In genomic region chr17:41404024-41404651, GRCh38 we compare ENCODE assay signal across 9 cellular contexts. TPM values are rescaled to one million over a fixed set of nuclear protein-coding genes. Genes with fewer than 3 reads are reported as not detected.
A peak's percentile ranks its signal among the peaks of the same experiment; 100 is the strongest.
DNase-seq lines count a peak whose midpoint lies in the region; ATAC-seq, FAIRE-seq and TF ChIP-seq lines count a peak whose summit lies in the region.
"Had no signal": no experiment of that assay in that cellular context is flagged by ENCODE, and none has a peak within 500 bp of the region (broad histone marks: within the 10 kb centered on the region; RNA-seq: fewer than 3 reads in every experiment).

No MANE protein-coding gene starts in this region.

- no peaks in the 10 kb centered on the region for H4K20me1 ChIP-seq in HepG2 (ENCODE audit: insufficient read depth, low read length)

- TSS peak; percentile 69 for BruUV-seq in HepG2 (replicated peaks; lab: Mats Ljungman, UMichigan)

- no peak for TF ChIP-seq CTCF in HepG2 (CRISPR knock-in tag; IDR thresholded peaks at IDR 0.05)
- TF ChIP-seq CTCF in right lobe of liver (IDR thresholded peaks at IDR 0.05): no peak
- no peak for TF ChIP-seq CTCF in esophagus squamous epithelium (IDR thresholded peaks at IDR 0.05)

- no peak overlapping the region for H3K4me2 ChIP-seq in HepG2 (ENCODE audit: low read depth, low read length)

- CTCF ChIA-PET in HepG2 (lab: Yijun Ruan, JAX; ENCODE audit: low intra/inter-chr PET ratio, low total read pairs): no interaction called here

- TF ChIP-seq EP300 in HepG2 (IDR thresholded peaks at IDR 0.05; ENCODE audit: low read depth in 2 of 2, low read length in 2 of 2): peak in 1 of 2 experiments; percentile 87; a peak in 2 of 4 replicates
- TF ChIP-seq EP300 in HepG2 (CRISPR knock-in tag; IDR thresholded peaks at IDR 0.05; ENCODE audit: borderline replicate concordance): peak; percentile 94

- H3K4me1 ChIP-seq in HepG2 (ENCODE audit: insufficient read depth, low read length): peaks cover 34% of the 10 kb centered on the region
- no peaks in the 10 kb centered on the region for H3K4me1 ChIP-seq in right lobe of liver
- peaks cover 28 to 52% (median 33%) of the 10 kb centered on the region in 3 donors for H3K4me1 ChIP-seq in esophagus squamous epithelium

- no peak for FAIRE-seq in HepG2 (lab: Jason Lieb, UNC)

- no peak overlapping the region for H2AFZ ChIP-seq in HepG2 (ENCODE audit: low read length)

- in situ Hi-C loops in HepG2 (cut with HindIII; ENCODE audit: extremely low pct_ligation_motif_present, low pct_unique_long_range_greater_than_20kb): no loop called here

- DNase-seq in HepG2 (ENCODE audit: low spot score): peak; percentile 95
- DNase-seq in right lobe of liver: no peak
- DNase-seq in activated CD4-positive, alpha-beta T cell treated with anti-CD3 and anti-CD28 coated beads, Interleukin-2, amount 50 U/mL, for 24 hours (ENCODE audit: low read depth in 1 of 2, low spot score in 1 of 2): peak; percentile 4 to 38
- no peak for DNase-seq in esophagus squamous epithelium (lab: John Stamatoyannopoulos, UW)
- peak; percentile 9 to 43 for DNase-seq in stimulated activated CD8-positive, alpha-beta memory T cell treated with anti-CD3 and anti-CD28 coated beads, Interleukin-2, amount 100 ng/mL, for 48 hours (ENCODE audit: low read depth in 2 of 2)
- DNase-seq in H7: no peak
- DNase-seq in medulla oblongata (ENCODE audit: extremely low spot score): no peak
- no peak for DNase-seq in NCI-H2107 treated with DMSO at 0.1 percent for 48 hours (lab: John Stamatoyannopoulos, UW; ENCODE audit: unreplicated experiment)

- H3K27me3 ChIP-seq in HepG2 (ENCODE audit: control insufficient read depth in 1 of 2, insufficient read depth in 2 of 2, low read length in 2 of 2): no peaks in the 10 kb centered on the region
- no peaks in the 10 kb centered on the region for H3K27me3 ChIP-seq in right lobe of liver
- no peaks in the 10 kb centered on the region for H3K27me3 ChIP-seq in esophagus squamous epithelium
- no peaks in the 10 kb centered on the region for H3K27me3 ChIP-seq in H7 (ENCODE audit: control insufficient read depth, insufficient read depth, low read length)

- intact Hi-C loops in HepG2 (cut with micrococcal nuclease; ENCODE audit: unreplicated experiment): no loop called here
- intact Hi-C loops in right lobe of liver (cut with DNase I): no loop called here
- intact Hi-C loops in esophagus squamous epithelium (cut with DNase I): no loop called here

- H3K79me2 ChIP-seq in HepG2 (ENCODE audit: insufficient read depth, low read length): no peaks in the 10 kb centered on the region

- 34% methylated on average over 6 of the region's 7 CpGs for WGBS in HepG2 (ENCODE audit: low lambda C conversion rate)
- WGBS in right lobe of liver (ENCODE audit: insufficient coverage, low coverage, low lambda C conversion rate, missing lambda C conversion rate): 65% methylated on average over 5 of the region's 7 CpGs
- 23 to 37% methylated on average over 7 of the region's 7 CpGs for WGBS in esophagus squamous epithelium, 2 donors

- H3K27ac ChIP-seq in HepG2 (ENCODE audit: extremely low read length, insufficient read depth, low read length): peak overlapping the region; percentile 7
- no peak overlapping the region for H3K27ac ChIP-seq in right lobe of liver
- H3K27ac ChIP-seq in esophagus squamous epithelium: peak overlapping the region; percentile 64 to 85 (median 76)

- POLR2A ChIA-PET in HepG2 (lab: Yijun Ruan, JAX): interaction anchor here (0.9 to 4.1 kb wide), 7 partner anchors 10 to 502 kb away, joined by 3 to 35 read pairs (median 3); partner anchors contain the start of gene KRT19

- H3K4me3 ChIP-seq in HepG2 (replicated peaks in 1 of 3; ENCODE audit: insufficient read depth in 1 of 3, low read depth in 2 of 3, low read length in 3 of 3) (no peak overlapping the region), right lobe of liver (no peak overlapping the region), esophagus squamous epithelium (no peak overlapping the region), H7 (ENCODE audit: insufficient read depth, low read depth, low read length) (no peak overlapping the region)

- no peak for TF ChIP-seq RAD21 in HepG2 (CRISPR knock-in tag; IDR thresholded peaks at IDR 0.05)

- peak overlapping the region; percentile 18; the same call in 1 of the 2 replicates for H3K9ac ChIP-seq in HepG2 (ENCODE audit: insufficient read depth, low read depth, low read length)

- no peak for TF ChIP-seq POLR2A in HepG2 (IDR thresholded peaks at IDR 0.05; ENCODE audit: insufficient read depth in 1 of 2, low read depth in 2 of 2, low read length in 2 of 2)
- no peak for TF ChIP-seq POLR2A in right lobe of liver (IDR thresholded peaks at IDR 0.05)
- TF ChIP-seq POLR2A in esophagus squamous epithelium (IDR thresholded peaks at IDR 0.05): no peak

- H3K9me3 ChIP-seq in HepG2 (ENCODE audit: low read length) (no peaks in the 10 kb centered on the region), right lobe of liver (no peaks in the 10 kb centered on the region), esophagus squamous epithelium (no peaks in the 10 kb centered on the region)

- peak; percentile 46; the same call in 1 of the 3 replicates for ATAC-seq in HepG2
- no peak for ATAC-seq in right lobe of liver

- H3K36me3 ChIP-seq in HepG2 (replicated peaks in 1 of 2; ENCODE audit: control insufficient read depth in 1 of 2, insufficient read depth in 2 of 2, low read length in 2 of 2) (no peaks in the 10 kb centered on the region), right lobe of liver (no peaks in the 10 kb centered on the region), esophagus squamous epithelium (no peaks in the 10 kb centered on the region), H7 (replicated peaks; ENCODE audit: control insufficient read depth, insufficient read depth, low read length) (no peaks in the 10 kb centered on the region)

RNA-seq across cellular contexts. Expression of gene KRT31, which starts 6.7 kb away (rescaled TPM):
- total RNA-seq in HepG2 (2016; rRNA removed; fragmentation: Illumina TruSeq; extraction: Trizol): not detected in 2 replicates
- total RNA-seq in HepG2 (2016; cell fraction: cytosol; rRNA removed; fragmentation: Illumina TruSeq; extraction: Trizol; ENCODE audit: low read depth): not detected in 2 replicates
- total RNA-seq in HepG2 (2016; cell fraction: insoluble cytoplasmic fraction; rRNA removed; fragmentation: Illumina TruSeq; extraction: Trizol): not detected in 2 replicates
- total RNA-seq in HepG2 (2016; cell fraction: membrane; rRNA removed; fragmentation: Illumina TruSeq; extraction: Trizol): not detected in 2 replicates
- total RNA-seq in HepG2 (2016; cell fraction: nucleus; rRNA removed; fragmentation: Illumina TruSeq; extraction: Trizol): not detected in 2 replicates
- polyA plus RNA-seq in HepG2 (2011; rRNA removed): 0.05 TPM in 2 replicates
- not detected in 2 replicates for polyA plus RNA-seq in HepG2 (2011; cell fraction: cytosol; rRNA removed)
- 0.07 and 0.13 TPM in 2 replicates for polyA plus RNA-seq in HepG2 (2011; cell fraction: nucleus; rRNA removed)
- polyA plus RNA-seq in HepG2 (2012): not detected in 2 replicates
- polyA plus RNA-seq in HepG2 (2016; cell fraction: cytosol; fragmentation: Illumina TruSeq; extraction: Trizol; ENCODE audit: low read depth): not detected in 2 replicates
- not detected in 2 replicates for polyA plus RNA-seq in HepG2 (2016; cell fraction: insoluble cytoplasmic fraction; fragmentation: Illumina TruSeq; extraction: Trizol; ENCODE audit: low read depth)
- polyA plus RNA-seq in HepG2 (2016; cell fraction: membrane; fragmentation: Illumina TruSeq; extraction: Trizol; ENCODE audit: low read depth): not detected in 2 replicates
- not detected in 2 replicates for polyA plus RNA-seq in HepG2 (2016; cell fraction: nucleus; fragmentation: Illumina TruSeq; extraction: Trizol; ENCODE audit: insufficient read depth, low read depth)
- 0.23 TPM in 1 of 2 replicates, not detected in the other for polyA minus RNA-seq in HepG2 (2011; rRNA and poly(A)+ RNA removed; ENCODE audit: low replicate concordance)
- not detected in 2 replicates for polyA minus RNA-seq in HepG2 (2011; cell fraction: cytosol; rRNA and poly(A)+ RNA removed)
- not detected in 2 replicates for polyA minus RNA-seq in HepG2 (2011; cell fraction: nucleus; rRNA and poly(A)+ RNA removed)
- not detected for total RNA-seq in right lobe of liver
- 1 to 10 TPM in 2 of 4 donors, under 1 TPM in 1, not detected in 1; 0.79 to 2.5 (median 1.5) TPM for total RNA-seq in esophagus squamous epithelium
- total RNA-seq in H7 (2014; rRNA removed; shearing (Covaris generic)): not detected in 2 replicates

RNA-seq across cellular contexts. Expression of gene KRT37, which starts 20.2 kb away (rescaled TPM):
- not detected in 2 replicates for total RNA-seq in HepG2 (2016; rRNA removed; fragmentation: Illumina TruSeq; extraction: Trizol)
- total RNA-seq in HepG2 (2016; cell fraction: cytosol; rRNA removed; fragmentation: Illumina TruSeq; extraction: Trizol; ENCODE audit: low read depth): not detected in 2 replicates
- 0.06 and 0.16 TPM in 2 replicates for total RNA-seq in HepG2 (2016; cell fraction: insoluble cytoplasmic fraction; rRNA removed; fragmentation: Illumina TruSeq; extraction: Trizol)
- total RNA-seq in HepG2 (2016; cell fraction: membrane; rRNA removed; fragmentation: Illumina TruSeq; extraction: Trizol): not detected in 2 replicates
- not detected in 2 replicates for total RNA-seq in HepG2 (2016; cell fraction: nucleus; rRNA removed; fragmentation: Illumina TruSeq; extraction: Trizol)
- polyA plus RNA-seq in HepG2 (2011; rRNA removed): 0.69 and 0.76 TPM in 2 replicates
- 0.58 and 0.74 TPM in 2 replicates for polyA plus RNA-seq in HepG2 (2011; cell fraction: cytosol; rRNA removed)
- 0.27 and 0.45 TPM in 2 replicates for polyA plus RNA-seq in HepG2 (2011; cell fraction: nucleus; rRNA removed)
- polyA plus RNA-seq in HepG2 (2012): 0.27 TPM in 1 of 2 replicates, not detected in the other
- polyA plus RNA-seq in HepG2 (2016; cell fraction: cytosol; fragmentation: Illumina TruSeq; extraction: Trizol; ENCODE audit: low read depth): 0.09 TPM in 1 of 2 replicates, not detected in the other
- polyA plus RNA-seq in HepG2 (2016; cell fraction: insoluble cytoplasmic fraction; fragmentation: Illumina TruSeq; extraction: Trizol; ENCODE audit: low read depth): 0.15 and 0.33 TPM in 2 replicates
- 0.13 and 0.14 TPM in 2 replicates for polyA plus RNA-seq in HepG2 (2016; cell fraction: membrane; fragmentation: Illumina TruSeq; extraction: Trizol; ENCODE audit: low read depth)
- not detected in 2 replicates for polyA plus RNA-seq in HepG2 (2016; cell fraction: nucleus; fragmentation: Illumina TruSeq; extraction: Trizol; ENCODE audit: insufficient read depth, low read depth)
- polyA minus RNA-seq in HepG2 (2011; rRNA and poly(A)+ RNA removed; ENCODE audit: low replicate concordance): 0.54 TPM in 1 of 2 replicates, not detected in the other
- 0.40 and 0.44 TPM in 2 replicates for polyA minus RNA-seq in HepG2 (2011; cell fraction: cytosol; rRNA and poly(A)+ RNA removed)
- not detected in 2 replicates for polyA minus RNA-seq in HepG2 (2011; cell fraction: nucleus; rRNA and poly(A)+ RNA removed)
- total RNA-seq in right lobe of liver: not detected
- not detected for total RNA-seq in esophagus squamous epithelium
- not detected in 2 replicates for total RNA-seq in H7 (2014; rRNA removed; shearing (Covaris generic))
- total RNA-seq: temporal lobe had no signal

RNA-seq across cellular contexts. Expression of gene KRT34, which starts 22.0 kb away (rescaled TPM):
- not detected in 2 replicates for total RNA-seq in HepG2 (2016; rRNA removed; fragmentation: Illumina TruSeq; extraction: Trizol)
- not detected in 2 replicates for total RNA-seq in HepG2 (2016; cell fraction: cytosol; rRNA removed; fragmentation: Illumina TruSeq; extraction: Trizol; ENCODE audit: low read depth)
- not detected in 2 replicates for total RNA-seq in HepG2 (2016; cell fraction: insoluble cytoplasmic fraction; rRNA removed; fragmentation: Illumina TruSeq; extraction: Trizol)
- not detected in 2 replicates for total RNA-seq in HepG2 (2016; cell fraction: membrane; rRNA removed; fragmentation: Illumina TruSeq; extraction: Trizol)
- not detected in 2 replicates for total RNA-seq in HepG2 (2016; cell fraction: nucleus; rRNA removed; fragmentation: Illumina TruSeq; extraction: Trizol)
- 0.05 TPM in 1 of 2 replicates, not detected in the other for polyA plus RNA-seq in HepG2 (2011; rRNA removed)
- not detected in 2 replicates for polyA plus RNA-seq in HepG2 (2011; cell fraction: cytosol; rRNA removed)
- not detected in 2 replicates for polyA plus RNA-seq in HepG2 (2011; cell fraction: nucleus; rRNA removed)
- polyA plus RNA-seq in HepG2 (2012): not detected in 2 replicates
- not detected in 2 replicates for polyA plus RNA-seq in HepG2 (2016; cell fraction: cytosol; fragmentation: Illumina TruSeq; extraction: Trizol; ENCODE audit: low read depth)
- polyA plus RNA-seq in HepG2 (2016; cell fraction: insoluble cytoplasmic fraction; fragmentation: Illumina TruSeq; extraction: Trizol; ENCODE audit: low read depth): not detected in 2 replicates
- not detected in 2 replicates for polyA plus RNA-seq in HepG2 (2016; cell fraction: membrane; fragmentation: Illumina TruSeq; extraction: Trizol; ENCODE audit: low read depth)
- polyA plus RNA-seq in HepG2 (2016; cell fraction: nucleus; fragmentation: Illumina TruSeq; extraction: Trizol; ENCODE audit: insufficient read depth, low read depth): not detected in 2 replicates
- 0.19 TPM in 1 of 2 replicates, not detected in the other for polyA minus RNA-seq in HepG2 (2011; rRNA and poly(A)+ RNA removed; ENCODE audit: low replicate concordance)
- not detected in 2 replicates for polyA minus RNA-seq in HepG2 (2011; cell fraction: cytosol; rRNA and poly(A)+ RNA removed)
- not detected in 2 replicates for polyA minus RNA-seq in HepG2 (2011; cell fraction: nucleus; rRNA and poly(A)+ RNA removed)
- not detected for total RNA-seq in right lobe of liver
- 1 to 10 TPM in 1 of 4 donors, under 1 TPM in 3; 0.40 to 1.1 (median 0.64) TPM for total RNA-seq in esophagus squamous epithelium
- total RNA-seq in H7 (2014; rRNA removed; shearing (Covaris generic)): not detected in 2 replicates

RNA-seq across cellular contexts. Expression of gene KRT33B, which starts 34.5 kb away (rescaled TPM):
- total RNA-seq in HepG2 (2016; rRNA removed; fragmentation: Illumina TruSeq; extraction: Trizol) (not detected in 2 replicates), right lobe of liver (not detected), esophagus squamous epithelium (under 1 TPM in 2 of 4 donors, not detected in 2; 0.32 to 0.57 TPM)
- not detected in 2 replicates for total RNA-seq in HepG2 (2016; cell fraction: cytosol; rRNA removed; fragmentation: Illumina TruSeq; extraction: Trizol; ENCODE audit: low read depth)
- total RNA-seq in HepG2 (2016; cell fraction: insoluble cytoplasmic fraction; rRNA removed; fragmentation: Illumina TruSeq; extraction: Trizol): not detected in 2 replicates
- not detected in 2 replicates for total RNA-seq in HepG2 (2016; cell fraction: membrane; rRNA removed; fragmentation: Illumina TruSeq; extraction: Trizol)
- total RNA-seq in HepG2 (2016; cell fraction: nucleus; rRNA removed; fragmentation: Illumina TruSeq; extraction: Trizol): not detected in 2 replicates
- polyA plus RNA-seq in HepG2 (2011; rRNA removed): not detected in 2 replicates
- not detected in 2 replicates for polyA plus RNA-seq in HepG2 (2011; cell fraction: cytosol; rRNA removed)
- polyA plus RNA-seq in HepG2 (2011; cell fraction: nucleus; rRNA removed): not detected in 2 replicates
- polyA plus RNA-seq in HepG2 (2012): not detected in 2 replicates
- polyA plus RNA-seq in HepG2 (2016; cell fraction: cytosol; fragmentation: Illumina TruSeq; extraction: Trizol; ENCODE audit: low read depth): not detected in 2 replicates
- polyA plus RNA-seq in HepG2 (2016; cell fraction: insoluble cytoplasmic fraction; fragmentation: Illumina TruSeq; extraction: Trizol; ENCODE audit: low read depth): not detected in 2 replicates
- polyA plus RNA-seq in HepG2 (2016; cell fraction: membrane; fragmentation: Illumina TruSeq; extraction: Trizol; ENCODE audit: low read depth): not detected in 2 replicates
- polyA plus RNA-seq in HepG2 (2016; cell fraction: nucleus; fragmentation: Illumina TruSeq; extraction: Trizol; ENCODE audit: insufficient read depth, low read depth): not detected in 2 replicates
- 0.16 TPM in 1 of 2 replicates, not detected in the other for polyA minus RNA-seq in HepG2 (2011; rRNA and poly(A)+ RNA removed; ENCODE audit: low replicate concordance)
- not detected in 2 replicates for polyA minus RNA-seq in HepG2 (2011; cell fraction: cytosol; rRNA and poly(A)+ RNA removed)
- not detected in 2 replicates for polyA minus RNA-seq in HepG2 (2011; cell fraction: nucleus; rRNA and poly(A)+ RNA removed)
- not detected in 2 replicates for total RNA-seq in H7 (2014; rRNA removed; shearing (Covaris generic))
- total RNA-seq: temporal lobe had no signal

RNA-seq across cellular contexts. Expression of gene KRT38, which starts 36.6 kb away (rescaled TPM):
- total RNA-seq in HepG2 (2016; rRNA removed; fragmentation: Illumina TruSeq; extraction: Trizol) (not detected in 2 replicates), right lobe of liver (not detected), esophagus squamous epithelium (under 1 TPM in 1 of 4 donors, not detected in 3; 0.18 TPM)
- not detected in 2 replicates for total RNA-seq in HepG2 (2016; cell fraction: cytosol; rRNA removed; fragmentation: Illumina TruSeq; extraction: Trizol; ENCODE audit: low read depth)
- not detected in 2 replicates for total RNA-seq in HepG2 (2016; cell fraction: insoluble cytoplasmic fraction; rRNA removed; fragmentation: Illumina TruSeq; extraction: Trizol)
- not detected in 2 replicates for total RNA-seq in HepG2 (2016; cell fraction: membrane; rRNA removed; fragmentation: Illumina TruSeq; extraction: Trizol)
- total RNA-seq in HepG2 (2016; cell fraction: nucleus; rRNA removed; fragmentation: Illumina TruSeq; extraction: Trizol): not detected in 2 replicates
- not detected in 2 replicates for polyA plus RNA-seq in HepG2 (2011; rRNA removed)
- polyA plus RNA-seq in HepG2 (2011; cell fraction: cytosol; rRNA removed): not detected in 2 replicates
- 0.10 TPM in 1 of 2 replicates, not detected in the other for polyA plus RNA-seq in HepG2 (2011; cell fraction: nucleus; rRNA removed)
- polyA plus RNA-seq in HepG2 (2012): not detected in 2 replicates
- polyA plus RNA-seq in HepG2 (2016; cell fraction: cytosol; fragmentation: Illumina TruSeq; extraction: Trizol; ENCODE audit: low read depth): not detected in 2 replicates
- not detected in 2 replicates for polyA plus RNA-seq in HepG2 (2016; cell fraction: insoluble cytoplasmic fraction; fragmentation: Illumina TruSeq; extraction: Trizol; ENCODE audit: low read depth)
- polyA plus RNA-seq in HepG2 (2016; cell fraction: membrane; fragmentation: Illumina TruSeq; extraction: Trizol; ENCODE audit: low read depth): not detected in 2 replicates
- not detected in 2 replicates for polyA plus RNA-seq in HepG2 (2016; cell fraction: nucleus; fragmentation: Illumina TruSeq; extraction: Trizol; ENCODE audit: insufficient read depth, low read depth)
- 0.05 TPM in 1 of 2 replicates, not detected in the other for polyA minus RNA-seq in HepG2 (2011; rRNA and poly(A)+ RNA removed; ENCODE audit: low replicate concordance)
- not detected in 2 replicates for polyA minus RNA-seq in HepG2 (2011; cell fraction: cytosol; rRNA and poly(A)+ RNA removed)
- not detected in 2 replicates for polyA minus RNA-seq in HepG2 (2011; cell fraction: nucleus; rRNA and poly(A)+ RNA removed)
- not detected in 2 replicates for total RNA-seq in H7 (2014; rRNA removed; shearing (Covaris generic))
- total RNA-seq: temporal lobe had no signal

Comparison
In these comparisons a context has a peak if more than half of its experiments do, and no peak if none do; other contexts are left out.
1. DNase-seq: peak in HepG2 (single experiment), activated CD4-positive, alpha-beta T cell treated with anti-CD3 and anti-CD28 coated beads, Interleukin-2, amount 50 U/mL, for 24 hours (2 of 2) and stimulated activated CD8-positive, alpha-beta memory T cell treated with anti-CD3 and anti-CD28 coated beads, Interleukin-2, amount 100 ng/mL, for 48 hours (2 of 2); none in right lobe of liver (0 of 3), esophagus squamous epithelium (single experiment), H7 (single experiment), medulla oblongata (single experiment) and NCI-H2107 treated with DMSO at 0.1 percent for 48 hours (single experiment).
2. H3K27ac ChIP-seq: peak in HepG2 (single experiment) and esophagus squamous epithelium (4 of 4); none in right lobe of liver (0 of 3).